18 cellular contexts compared by ENCODE assay signal in genomic region chr18:77162580-77162979, GRCh38. TPM values are rescaled to one million over a fixed set of nuclear protein-coding genes. Genes with fewer than 3 reads are reported as not detected.
A peak's percentile ranks its signal among the peaks of the same experiment; 100 is the strongest.
DNase-seq lines count a peak whose midpoint lies in the region; ATAC-seq and TF ChIP-seq lines count a peak whose summit lies in the region.
"Had no signal": no experiment of that assay in that cellular context is flagged by ENCODE, and none has a peak within 500 bp of the region (broad histone marks: within the 10 kb centered on the region; RNA-seq: fewer than 3 reads in every experiment).

No MANE protein-coding gene starts in this region.

- H3K4me2 ChIP-seq in hepatocyte, result no peak overlapping the region
- H3K4me2 ChIP-seq: PC-9 had no signal

- peak overlapping the region; percentile 48 for H3K27ac Mint-ChIP-seq in activated naive CD4-positive, alpha-beta T cell treated with anti-CD3 and anti-CD28 coated beads, Interleukin-2, amount 50 U/mL, for 24 hours
- no peak overlapping the region for H3K27ac Mint-ChIP-seq in activated T-cell treated with anti-CD3 and anti-CD28 coated beads, Interleukin-2, amount 50 U/mL, for 72 hours
- H3K27ac Mint-ChIP-seq: CD4-positive, alpha-beta T cell had no signal

- H3K27me3 Mint-ChIP-seq in activated naive CD4-positive, alpha-beta T cell treated with anti-CD3 and anti-CD28 coated beads, Interleukin-2, amount 50 U/mL, for 24 hours, result peaks cover 2% of the 10 kb centered on the region
- peaks cover 5% of the 10 kb centered on the region for H3K27me3 Mint-ChIP-seq in activated T-cell treated with anti-CD3 and anti-CD28 coated beads, Interleukin-2, amount 50 U/mL, for 72 hours (ENCODE audit: low read depth)

- 66% methylated on average over 8 of the region's 8 CpGs for WGBS in hepatocyte (ENCODE audit: low lambda C conversion rate, missing lambda C conversion rate)

- H3K9me3 Mint-ChIP-seq in activated naive CD4-positive, alpha-beta T cell treated with anti-CD3 and anti-CD28 coated beads, Interleukin-2, amount 50 U/mL, for 24 hours, result no peaks in the 10 kb centered on the region
- H3K9me3 Mint-ChIP-seq in activated T-cell treated with anti-CD3 and anti-CD28 coated beads, Interleukin-2, amount 50 U/mL, for 72 hours, result no peaks in the 10 kb centered on the region
- H3K9me3 Mint-ChIP-seq: CD4-positive, alpha-beta T cell had no signal

- no peaks in the 10 kb centered on the region for H3K27me3 ChIP-seq in hepatocyte
- H3K27me3 ChIP-seq: BE2C had no signal

- no peaks in the 10 kb centered on the region for H3K9me3 ChIP-seq in hepatocyte (ENCODE audit: low read depth)
- H3K9me3 ChIP-seq: BE2C had no signal

- no peak overlapping the region for H3K4me3 ChIP-seq in hepatocyte
- H3K4me3 ChIP-seq: GM23248, PC-9 had no signal

- H3K27ac ChIP-seq in hepatocyte, result peak overlapping the region; percentile 34
- H3K27ac ChIP-seq: GM23248, PC-9 had no signal

- no peaks in the 10 kb centered on the region for H4K20me1 ChIP-seq in hepatocyte (ENCODE audit: insufficient read depth, poor library complexity, severe bottlenecking)

- H3K9me2 ChIP-seq in hepatocyte (replicated peaks; ENCODE audit: insufficient read depth), result no peaks in the 10 kb centered on the region

- DNase-seq in activated naive CD4-positive, alpha-beta T cell treated with Interleukin-2 at 50 U/mL for 16 hours, result no peak
- DNase-seq in amniotic epithelial cell (ENCODE audit: low read depth), result peak; percentile 67
- DNase-seq in hepatocyte (ENCODE audit: low spot score), result peak; percentile 52
- DNase-seq in NCI-H1105 (lab: John Stamatoyannopoulos, UW), result no peak
- no peak for DNase-seq in activated T-cell treated with anti-CD3 and anti-CD28 coated beads, Interleukin-2, amount 50 U/mL, for 72 hours
- no peak for DNase-seq in activated CD4-positive, alpha-beta T cell treated with anti-CD3 and anti-CD28 coated beads for 4 hours
- DNase-seq: 8988T; BE2C; Calu3; CD4-positive, alpha-beta T cell; GM23248; NCI-H146; NCI-H2081; NCI-H774; PC-9 had no signal

- no peak for ATAC-seq in GM18867 (IDR thresholded peaks at IDR 0.05; ENCODE audit: unreplicated experiment)
- ATAC-seq in activated T-cell treated with anti-CD3 and anti-CD28 coated beads, Interleukin-2, amount 50 U/mL, for 72 hours (replicated peaks in 1 of 2), result no peak
- ATAC-seq: Right ventricle myocardium inferior had no signal

- H3K79me2 ChIP-seq in hepatocyte, result no peaks in the 10 kb centered on the region

- no peak overlapping the region for H2AFZ ChIP-seq in hepatocyte
- H2AFZ ChIP-seq: GM23248, PC-9 had no signal

- no peak for TF ChIP-seq CTCF in hepatocyte (IDR thresholded peaks at IDR 0.05; ENCODE audit: poor library complexity)

- H3K36me3 Mint-ChIP-seq in activated naive CD4-positive, alpha-beta T cell treated with anti-CD3 and anti-CD28 coated beads, Interleukin-2, amount 50 U/mL, for 24 hours, result no peaks in the 10 kb centered on the region
- no peaks in the 10 kb centered on the region for H3K36me3 Mint-ChIP-seq in activated T-cell treated with anti-CD3 and anti-CD28 coated beads, Interleukin-2, amount 50 U/mL, for 72 hours (ENCODE audit: insufficient read depth in 2 of 2)

- no peak overlapping the region for H3K4me3 Mint-ChIP-seq in activated naive CD4-positive, alpha-beta T cell treated with anti-CD3 and anti-CD28 coated beads, Interleukin-2, amount 50 U/mL, for 24 hours
- no peak overlapping the region for H3K4me3 Mint-ChIP-seq in activated T-cell treated with anti-CD3 and anti-CD28 coated beads, Interleukin-2, amount 50 U/mL, for 72 hours
- H3K4me3 Mint-ChIP-seq: CD4-positive, alpha-beta T cell had no signal

- H3K4me1 ChIP-seq in hepatocyte (ENCODE audit: insufficient read depth), result peaks cover 4% of the 10 kb centered on the region
- H3K4me1 ChIP-seq: BE2C had no signal

- H3K4me1 Mint-ChIP-seq in activated naive CD4-positive, alpha-beta T cell treated with anti-CD3 and anti-CD28 coated beads, Interleukin-2, amount 50 U/mL, for 24 hours, result no peaks in the 10 kb centered on the region
- no peaks in the 10 kb centered on the region for H3K4me1 Mint-ChIP-seq in activated T-cell treated with anti-CD3 and anti-CD28 coated beads, Interleukin-2, amount 50 U/mL, for 72 hours (ENCODE audit: low read depth)

- no peaks in the 10 kb centered on the region for H3K36me3 ChIP-seq in hepatocyte (replicated peaks; ENCODE audit: insufficient read depth, low read depth)
- H3K36me3 ChIP-seq: BE2C had no signal

RNA-seq across cellular contexts. Expression of gene MBP, which starts 30.0 kb away (rescaled TPM):
- 21.0 and 22.1 TPM in 2 replicates for total RNA-seq in hepatocyte
- polyA plus RNA-seq in hepatocyte, result 21.0 and 21.6 TPM in 2 replicates
- 100 to 1,000 TPM; 101 to 107 TPM for total RNA-seq in activated T-cell treated with anti-CD3 and anti-CD28 coated beads, Interleukin-2, amount 50 U/mL, for 72 hours

Comparison
In these comparisons a context has a peak if more than half of its experiments do, and no peak if none do; other contexts are left out.
1. DNase-seq: peak in amniotic epithelial cell (single experiment) and hepatocyte (single experiment); none in activated naive CD4-positive, alpha-beta T cell treated with Interleukin-2 at 50 U/mL for 16 hours (single experiment), NCI-H1105 (single experiment), activated T-cell treated with anti-CD3 and anti-CD28 coated beads, Interleukin-2, amount 50 U/mL, for 72 hours (0 of 2) and activated CD4-positive, alpha-beta T cell treated with anti-CD3 and anti-CD28 coated beads for 4 hours (0 of 2).